In genomic region chr1:27473755-27474154, GRCh38 we compare ENCODE assay signal across 14 cellular contexts. TPM values are rescaled to one million over a fixed set of nuclear protein-coding genes. Genes with fewer than 3 reads are reported as not detected.
DNase-seq lines count a peak whose midpoint lies in the region; ATAC-seq, FAIRE-seq and TF ChIP-seq lines count a peak whose summit lies in the region.
"Had no signal": no experiment of that assay in that cellular context is flagged by ENCODE, and none has a peak within 500 bp of the region (broad histone marks: within the 10 kb centered on the region; RNA-seq: fewer than 3 reads in every experiment).

No MANE protein-coding gene starts in this region.

- peak overlapping the region; percentile 58 for H3K4me3 Mint-ChIP-seq in activated T-cell treated with anti-CD3 and anti-CD28 coated beads, Interleukin-2, amount 50 U/mL, for 4 hours
- peak overlapping the region; percentile 18 to 37 for H3K4me3 Mint-ChIP-seq in effector memory CD8-positive, alpha-beta T cell
- H3K4me3 Mint-ChIP-seq in stimulated activated memory B cell treated with anti-CD40 and anti-IgM and Interleukin-4, amounts not matched to agents 10 μg/mL and 1 μg/mL and 100 μg/mL, for 72 hours = no peak overlapping the region

- peaks cover 30% of the 10 kb centered on the region for H3K36me3 Mint-ChIP-seq in activated T-cell treated with anti-CD3 and anti-CD28 coated beads, Interleukin-2, amount 50 U/mL, for 4 hours (ENCODE audit: insufficient read depth)
- H3K36me3 Mint-ChIP-seq in effector memory CD8-positive, alpha-beta T cell (ENCODE audit: insufficient read depth) = peaks cover 32% of the 10 kb centered on the region
- peaks cover 62% of the 10 kb centered on the region for H3K36me3 Mint-ChIP-seq in stimulated activated memory B cell treated with anti-CD40 and anti-IgM and Interleukin-4, amounts not matched to agents 10 μg/mL and 1 μg/mL and 100 μg/mL, for 72 hours

- ATAC-seq in activated T-cell treated with anti-CD3 and anti-CD28 coated beads, Interleukin-2, amount 50 U/mL, for 4 hours = peak in 1 of 2 donors; percentile 50
- no peak for ATAC-seq in effector memory CD8-positive, alpha-beta T cell (replicated peaks)
- no peak for ATAC-seq in stimulated activated memory B cell treated with anti-CD40 and anti-IgM and Interleukin-4, amounts not matched to agents 10 μg/mL and 1 μg/mL and 100 μg/mL, for 72 hours
- ATAC-seq: esophagus mucosa had no signal

- no peaks in the 10 kb centered on the region for H3K9me3 Mint-ChIP-seq in activated T-cell treated with anti-CD3 and anti-CD28 coated beads, Interleukin-2, amount 50 U/mL, for 4 hours
- H3K9me3 Mint-ChIP-seq in effector memory CD8-positive, alpha-beta T cell = no peaks in the 10 kb centered on the region
- no peaks in the 10 kb centered on the region for H3K9me3 Mint-ChIP-seq in stimulated activated memory B cell treated with anti-CD40 and anti-IgM and Interleukin-4, amounts not matched to agents 10 μg/mL and 1 μg/mL and 100 μg/mL, for 72 hours

- DNase-seq in activated T-cell treated with anti-CD3 and anti-CD28 coated beads, Interleukin-2, amount 50 U/mL, for 4 hours = no peak
- DNase-seq in activated T-cell treated with anti-CD3 and anti-CD28 coated beads, Interleukin-2, amount 50 U/mL, for 48 hours = no peak
- peak; percentile 33 for DNase-seq in Jurkat, Clone E6-1 (ENCODE audit: low read depth, low spot score)
- no peak for DNase-seq in effector memory CD8-positive, alpha-beta T cell
- no peak for DNase-seq in NCI-H128 (lab: John Stamatoyannopoulos, UW; ENCODE audit: unreplicated experiment)
- no peak for DNase-seq in RCC 7860 (ENCODE audit: low spot score)
- DNase-seq in GM12891 (ENCODE audit: insufficient read length, low spot score) = no peak
- DNase-seq: hypothalamus, NCI-H2107, SK-N-SH had no signal

- no peak overlapping the region for H3K4me3 ChIP-seq in Jurkat, Clone E6-1 (ENCODE audit: low read length)
- H3K4me3 ChIP-seq: vagina had no signal

- peak overlapping the region in 1 of 2 donors; percentile 86 for H3K27ac Mint-ChIP-seq in effector memory CD8-positive, alpha-beta T cell
- peak overlapping the region; percentile 76 for H3K27ac Mint-ChIP-seq in stimulated activated memory B cell treated with anti-CD40 and anti-IgM and Interleukin-4, amounts not matched to agents 10 μg/mL and 1 μg/mL and 100 μg/mL, for 72 hours

- peaks cover 76% of the 10 kb centered on the region for H3K4me1 Mint-ChIP-seq in activated T-cell treated with anti-CD3 and anti-CD28 coated beads, Interleukin-2, amount 50 U/mL, for 4 hours (ENCODE audit: low read depth)
- peaks cover 57 to 71% of the 10 kb centered on the region in 2 donors for H3K4me1 Mint-ChIP-seq in effector memory CD8-positive, alpha-beta T cell (ENCODE audit: low read depth in 2 of 2)
- peaks cover 94% of the 10 kb centered on the region for H3K4me1 Mint-ChIP-seq in stimulated activated memory B cell treated with anti-CD40 and anti-IgM and Interleukin-4, amounts not matched to agents 10 μg/mL and 1 μg/mL and 100 μg/mL, for 72 hours

- H3K27me3 Mint-ChIP-seq in activated T-cell treated with anti-CD3 and anti-CD28 coated beads, Interleukin-2, amount 50 U/mL, for 4 hours (ENCODE audit: low read depth) = no peaks in the 10 kb centered on the region
- H3K27me3 Mint-ChIP-seq in effector memory CD8-positive, alpha-beta T cell = no peaks in the 10 kb centered on the region
- H3K27me3 Mint-ChIP-seq in stimulated activated memory B cell treated with anti-CD40 and anti-IgM and Interleukin-4, amounts not matched to agents 10 μg/mL and 1 μg/mL and 100 μg/mL, for 72 hours = no peaks in the 10 kb centered on the region

- FAIRE-seq in RCC 7860 (lab: Jason Lieb, UNC) (no peak), GM12891 (lab: Jason Lieb, UNC) (no peak)
- FAIRE-seq: H1 had no signal

- TF ChIP-seq POLR2A in GM12891 (IDR thresholded peaks at IDR 0.05; ENCODE audit: low read depth, low read length) = no peak

TF ChIP-seq in GM12891, 5 proteins besides CTCF, POLR2A, EP300 and RAD21:
- TF ChIP-seq POLR2AphosphoS5 (IDR thresholded peaks at IDR 0.05; ENCODE audit: low read depth, low read length) = no peak
- TF ChIP-seq POU2F2 (IDR thresholded peaks at IDR 0.05; ENCODE audit: low read depth, low read length) = no peak
- no peak for TF ChIP-seq PAX5 (IDR thresholded peaks at IDR 0.05; ENCODE audit: insufficient read depth, low read length, severe bottlenecking)
- TF ChIP-seq TAF1 (IDR thresholded peaks at IDR 0.05; ENCODE audit: low read depth, low read length) = no peak
- TF ChIP-seq SPI1 (IDR thresholded peaks at IDR 0.05; ENCODE audit: low read depth, low read length) = no peak

RNA-seq across cellular contexts. Expression of gene WASF2, which starts 16.2 kb away (rescaled TPM):
- total RNA-seq in activated T-cell treated with anti-CD3 and anti-CD28 coated beads, Interleukin-2, amount 50 U/mL, for 4 hours = 10 to 100 TPM; 82.2 to 98.7 (median 87.1) TPM
- polyA plus RNA-seq in Jurkat, Clone E6-1 (2012; ENCODE audit: insufficient read depth, insufficient read length) = 41.8 TPM
- polyA plus RNA-seq in GM12891 (2012; ENCODE audit: low read depth, missing spikeins) = 54.8 TPM
